Comparison of ENCODE assay signal across 13 cellular contexts in genomic region chr15:66743703-66744536, GRCh38. TPM values are rescaled to one million over a fixed set of nuclear protein-coding genes. Genes with fewer than 3 reads are reported as not detected.
A peak's percentile ranks its signal among the peaks of the same experiment; 100 is the strongest.
DNase-seq lines count a peak whose midpoint lies in the region; ATAC-seq and TF ChIP-seq lines count a peak whose summit lies in the region.
"Had no signal": no experiment of that assay in that cellular context is flagged by ENCODE, and none has a peak within 500 bp of the region (broad histone marks: within the 10 kb centered on the region; RNA-seq: fewer than 3 reads in every experiment).

No MANE protein-coding gene starts in this region.

- TF ChIP-seq POLR2A in heart left ventricle (IDR thresholded peaks at IDR 0.05) (no peak), lower leg skin (IDR thresholded peaks at IDR 0.05) (no peak)

- no peaks in the 10 kb centered on the region for H3K36me3 Mint-ChIP-seq in naive thymus-derived CD8-positive, alpha-beta T cell
- H3K36me3 Mint-ChIP-seq: activated naive CD4-positive, alpha-beta T cell treated with anti-CD3 and anti-CD28 coated beads, Interleukin-2, amount 10 ng/mL, durations not matched to agents 7 days and 5 days; memory B cell had no signal

- no peaks in the 10 kb centered on the region for H3K9me2 ChIP-seq in PC-9 (ENCODE audit: insufficient read depth)

- H3K27me3 ChIP-seq in BLaER1 treated with 17β-estradiol and CSF1 and Interleukin-3, amounts not matched to agents 10 nM and 100 nM: no peaks in the 10 kb centered on the region
- H3K27me3 ChIP-seq in heart left ventricle: no peaks in the 10 kb centered on the region
- no peaks in the 10 kb centered on the region for H3K27me3 ChIP-seq in PC-9 (ENCODE audit: insufficient read depth, low read depth)

- no peak overlapping the region for H3K27ac ChIP-seq in BLaER1 treated with 17β-estradiol and CSF1 and Interleukin-3, amounts not matched to agents 10 nM and 100 nM
- H3K27ac ChIP-seq in SK-N-MC: peak overlapping the region; percentile 42; the same call in 1 of the 2 replicates
- peak overlapping the region in 11 of 12 donors; percentile 12 to 71 (median 59) for H3K27ac ChIP-seq in heart left ventricle
- H3K27ac ChIP-seq in PC-9: no peak overlapping the region

- peaks cover 0 to 100% (median 0%) of the 10 kb centered on the region in 11 experiments; a peak in 8 of 22 replicates for H4K20me1 ChIP-seq in BLaER1 treated with 17β-estradiol and CSF1 and Interleukin-3, amounts not matched to agents 10 nM and 100 nM
- no peaks in the 10 kb centered on the region for H4K20me1 ChIP-seq in PC-9 (ENCODE audit: insufficient read depth)

- H3K9ac ChIP-seq in BLaER1 treated with 17β-estradiol and CSF1 and Interleukin-3, amounts not matched to agents 10 nM and 100 nM: no peak overlapping the region
- no peak overlapping the region for H3K9ac ChIP-seq in SK-N-MC (ENCODE audit: insufficient read length)

- H3F3A ChIP-seq in PC-9 (ENCODE audit: insufficient read depth, low read depth): peaks cover 17% of the 10 kb centered on the region; the same call in 1 of the 2 replicates

- POLR2A ChIA-PET in naive thymus-derived CD8-positive, alpha-beta T cell (lab: Charles Lee): no interaction called here
- POLR2A ChIA-PET in PC-9 (lab: Charles Lee; ENCODE audit: unreplicated experiment): interaction anchor here (0.7 kb wide), 1 partner anchor 133 kb away, joined by 10 read pairs; no protein-coding TSS in a partner anchor

- CTCF ChIA-PET in PC-9 (lab: Charles Lee): no interaction called here

- no peak overlapping the region for H3K4me3 ChIP-seq in BLaER1 treated with 17β-estradiol and CSF1 and Interleukin-3, amounts not matched to agents 10 nM and 100 nM
- H3K4me3 ChIP-seq in SK-N-MC (no peak overlapping the region), heart left ventricle (no peak overlapping the region), PC-9 (no peak overlapping the region), lower leg skin (ENCODE audit: low read depth, poor library complexity, severe bottlenecking) (no peak overlapping the region)

- H3K4me1 ChIP-seq in BLaER1 treated with 17β-estradiol and CSF1 and Interleukin-3, amounts not matched to agents 10 nM and 100 nM: peaks cover 12 to 31% (median 26%) of the 10 kb centered on the region in 10 experiments
- H3K4me1 ChIP-seq in heart left ventricle: peaks cover 0 to 89% (median 60%) of the 10 kb centered on the region in 12 donors
- H3K4me1 ChIP-seq in PC-9 (replicated peaks; ENCODE audit: insufficient read depth): peaks cover 23% of the 10 kb centered on the region

- WGBS in heart left ventricle, 4 donors: 34 to 59% (median 48%) methylated on average over 15 of the region's 15 CpGs
- WGBS in lower leg skin, 2 donors: 54% methylated on average over 15 of the region's 15 CpGs

- TF ChIP-seq CTCF in heart left ventricle (IDR thresholded peaks at IDR 0.05) (no peak), PC-9 (conservative IDR thresholded peaks at IDR 0.05) (no peak), lower leg skin (IDR thresholded peaks at IDR 0.05) (no peak)

- H3K4me1 Mint-ChIP-seq in naive thymus-derived CD8-positive, alpha-beta T cell: peaks cover 0 to 6% (median 2%) of the 10 kb centered on the region in 4 donors

- no peak overlapping the region for H3K4me3 Mint-ChIP-seq in naive thymus-derived CD8-positive, alpha-beta T cell
- H3K4me3 Mint-ChIP-seq: activated naive CD4-positive, alpha-beta T cell treated with anti-CD3 and anti-CD28 coated beads, Interleukin-2, amount 10 ng/mL, durations not matched to agents 7 days and 5 days; memory B cell had no signal

- no peak overlapping the region for H3K27ac Mint-ChIP-seq in naive thymus-derived CD8-positive, alpha-beta T cell
- H3K27ac Mint-ChIP-seq: activated naive CD4-positive, alpha-beta T cell treated with anti-CD3 and anti-CD28 coated beads, Interleukin-2, amount 10 ng/mL, durations not matched to agents 7 days and 5 days; memory B cell had no signal

- peaks cover 0 to 10% (median 0%) of the 10 kb centered on the region in 11 experiments; a peak in 2 of 22 replicates for H3K36me3 ChIP-seq in BLaER1 treated with 17β-estradiol and CSF1 and Interleukin-3, amounts not matched to agents 10 nM and 100 nM
- no peaks in the 10 kb centered on the region for H3K36me3 ChIP-seq in SK-N-MC (ENCODE audit: insufficient read depth, low read length)
- H3K36me3 ChIP-seq in heart left ventricle: no peaks in the 10 kb centered on the region
- no peaks in the 10 kb centered on the region for H3K36me3 ChIP-seq in PC-9 (ENCODE audit: low read depth)

- H3K9me3 Mint-ChIP-seq in naive thymus-derived CD8-positive, alpha-beta T cell: no peaks in the 10 kb centered on the region
- H3K9me3 Mint-ChIP-seq: activated naive CD4-positive, alpha-beta T cell treated with anti-CD3 and anti-CD28 coated beads, Interleukin-2, amount 10 ng/mL, durations not matched to agents 7 days and 5 days; memory B cell had no signal

- H2AFZ ChIP-seq in PC-9: no peak overlapping the region

- peaks cover 0 to 4% (median 0%) of the 10 kb centered on the region in 5 donors for H3K27me3 Mint-ChIP-seq in naive thymus-derived CD8-positive, alpha-beta T cell

- DNase-seq in SK-N-MC (ENCODE audit: low read depth, low spot score) (no peak), heart left ventricle (peak in 3 of 5 donors; percentile 36 to 48 (median 39)), sciatic nerve (ENCODE audit: low spot score) (no peak), PC-9 (no peak), lower leg skin (ENCODE audit: low spot score in 2 of 2) (no peak)
- DNase-seq in naive thymus-derived CD8-positive, alpha-beta T cell: no peak
- DNase-seq: activated CD4-positive, alpha-beta T cell treated with anti-CD3 and anti-CD28 coated beads for 48 hours; activated naive CD4-positive, alpha-beta T cell treated with anti-CD3 and anti-CD28 coated beads, Interleukin-2, amount 10 ng/mL, durations not matched to agents 7 days and 5 days; C1 segment of cervical spinal cord; retina had no signal

- peak overlapping the region; percentile 16 to 62 (median 44); a peak in 20 of 22 replicates for H3K4me2 ChIP-seq in BLaER1 treated with 17β-estradiol and CSF1 and Interleukin-3, amounts not matched to agents 10 nM and 100 nM
- no peak overlapping the region for H3K4me2 ChIP-seq in PC-9

- BruUV-seq in PC-9 (replicated peaks; lab: Mats Ljungman, UMichigan): no TSS peak

- intact Hi-C loops in heart left ventricle (cut with DNase I): loop anchor here in 1 of 10 donors (5.0 kb wide), 1 partner anchor 42 kb away; the partner anchor contains the start of gene SMAD6
- intact Hi-C loops in sciatic nerve (cut with DNase I): no loop called here
- intact Hi-C loops in PC-9 (cut with micrococcal nuclease; ENCODE audit: unreplicated experiment): no loop called here
- intact Hi-C loops in lower leg skin (cut with DNase I; ENCODE audit: low total_unique reads): no loop called here

- H3K9me3 ChIP-seq in BLaER1 treated with 17β-estradiol and CSF1 and Interleukin-3, amounts not matched to agents 10 nM and 100 nM (replicated peaks in 1 of 11): no peaks in the 10 kb centered on the region
- H3K9me3 ChIP-seq in SK-N-MC (ENCODE audit: low read depth, low read length): no peaks in the 10 kb centered on the region
- no peaks in the 10 kb centered on the region for H3K9me3 ChIP-seq in heart left ventricle
- H3K9me3 ChIP-seq in PC-9 (ENCODE audit: insufficient read depth, low read depth): no peaks in the 10 kb centered on the region

- no peaks in the 10 kb centered on the region for H3K79me2 ChIP-seq in PC-9 (ENCODE audit: low read depth)

- ATAC-seq in heart left ventricle (peak; percentile 29 to 70 (median 46)), sciatic nerve (peak; percentile 43), HG02763 (IDR thresholded peaks at IDR 0.05; ENCODE audit: unreplicated experiment) (no peak)
- no peak for ATAC-seq in naive thymus-derived CD8-positive, alpha-beta T cell

RNA-seq across cellular contexts. Expression of gene SMAD6, which starts 41.9 kb away (rescaled TPM):
- total RNA-seq in heart left ventricle: 10 to 100 TPM; 14.4 to 65.9 (median 20.8) TPM
- polyA plus RNA-seq in heart left ventricle: 10 to 100 TPM; 10.4 to 19.0 TPM
- 62.4 TPM for total RNA-seq in sciatic nerve
- under 1 TPM; 0.08 to 0.16 TPM for total RNA-seq in naive thymus-derived CD8-positive, alpha-beta T cell
- polyA plus RNA-seq in naive thymus-derived CD8-positive, alpha-beta T cell: not detected
- 7.1 and 10.6 TPM in 2 replicates for total RNA-seq in PC-9 (2021)
- total RNA-seq in lower leg skin: 1 to 10 TPM; 2.0 to 9.1 (median 6.7) TPM

Comparison
In these comparisons a context has a peak if more than half of its experiments do, and no peak if none do; other contexts are left out.
1. H3K27ac ChIP-seq: peak in SK-N-MC (single experiment) and heart left ventricle (11 of 12); none in BLaER1 treated with 17β-estradiol and CSF1 and Interleukin-3, amounts not matched to agents 10 nM and 100 nM (0 of 11) and PC-9 (single experiment).
2. DNase-seq: peak in heart left ventricle (3 of 5); none in SK-N-MC (single experiment), sciatic nerve (single experiment), naive thymus-derived CD8-positive, alpha-beta T cell (0 of 10), PC-9 (0 of 2) and lower leg skin (0 of 2).
3. ATAC-seq: peak in heart left ventricle (4 of 4) and sciatic nerve (single experiment); none in naive thymus-derived CD8-positive, alpha-beta T cell (0 of 2) and HG02763 (single experiment).